ENCODE assay signal across 1 cellular context in the genomic region with DNA sequence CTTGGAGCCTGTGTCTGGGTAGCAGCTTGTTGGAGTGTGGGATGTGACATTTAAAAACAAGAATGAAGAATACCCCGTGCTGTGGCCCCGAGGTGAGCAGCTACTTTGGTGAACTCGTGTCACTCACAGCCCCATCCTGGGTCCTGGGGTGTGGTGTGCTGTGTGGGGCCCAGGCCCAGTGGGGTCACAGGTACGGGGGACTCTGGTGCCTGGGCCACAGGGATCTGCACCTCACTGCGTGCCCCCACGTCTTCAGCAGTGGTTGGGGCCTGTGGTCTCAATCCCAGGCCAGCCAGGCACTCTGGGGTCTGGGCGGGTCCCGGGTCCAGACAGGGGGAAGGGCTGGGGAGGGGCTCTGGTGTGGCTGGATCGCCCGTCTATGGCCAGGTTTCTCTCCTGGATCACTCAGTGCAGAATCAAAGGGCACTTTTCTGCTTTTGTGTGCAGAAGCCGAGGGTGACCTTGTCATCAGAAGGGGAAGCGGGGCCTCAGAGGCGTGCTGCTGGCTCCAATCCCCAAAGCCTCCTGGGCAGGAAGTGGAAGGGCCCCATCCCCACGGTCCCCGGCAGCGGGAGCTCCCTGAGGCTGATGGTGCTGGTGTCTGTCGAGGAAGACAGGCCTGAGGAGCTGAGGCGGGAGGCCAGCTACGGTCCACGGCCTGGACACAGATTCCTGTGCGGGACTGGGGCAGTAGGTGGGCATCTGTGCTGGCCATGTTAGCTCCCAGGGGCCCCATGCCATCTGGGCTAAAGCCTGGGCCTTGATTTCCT.
TF ChIP-seq lines count a peak whose summit lies in the region.

No MANE protein-coding gene starts in this region.

TF ChIP-seq in HepG2, 621 proteins besides CTCF, POLR2A, EP300 and RAD21 (continued from another document and continues in another):
- TF ChIP-seq, protein P1, sequence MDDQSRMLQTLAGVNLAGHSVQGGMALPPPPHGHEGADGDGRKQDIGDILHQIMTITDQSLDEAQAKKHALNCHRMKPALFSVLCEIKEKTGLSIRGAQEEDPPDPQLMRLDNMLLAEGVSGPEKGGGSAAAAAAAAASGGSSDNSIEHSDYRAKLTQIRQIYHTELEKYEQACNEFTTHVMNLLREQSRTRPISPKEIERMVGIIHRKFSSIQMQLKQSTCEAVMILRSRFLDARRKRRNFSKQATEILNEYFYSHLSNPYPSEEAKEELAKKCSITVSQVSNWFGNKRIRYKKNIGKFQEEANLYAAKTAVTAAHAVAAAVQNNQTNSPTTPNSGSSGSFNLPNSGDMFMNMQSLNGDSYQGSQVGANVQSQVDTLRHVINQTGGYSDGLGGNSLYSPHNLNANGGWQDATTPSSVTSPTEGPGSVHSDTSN (CRISPR knock-in tag; IDR thresholded peaks at IDR 0.05; ENCODE audit: borderline replicate concordance) = no peak
- TF ChIP-seq KLF16 (CRISPR knock-in tag; IDR thresholded peaks at IDR 0.05) (peak in 1 of 2 experiments; percentile 74; a peak in 2 of 4 replicates), ZNF317 (CRISPR knock-in tag; IDR thresholded peaks at IDR 0.05) (peak; percentile 90), TIGD3 (CRISPR knock-in tag; IDR thresholded peaks at IDR 0.05; ENCODE audit: borderline replicate concordance) (0 out of 2 replicates have a peak, but pooled peaks have one; percentile 49), GATA4 (IDR thresholded peaks at IDR 0.05; ENCODE audit: borderline replicate concordance, low read depth) (no peak), RCOR2 (CRISPR knock-in tag; IDR thresholded peaks at IDR 0.05) (peak; percentile 63), ZNF34 (CRISPR knock-in tag; IDR thresholded peaks at IDR 0.05; ENCODE audit: borderline replicate concordance) (no peak), TFDP2 (CRISPR knock-in tag; IDR thresholded peaks at IDR 0.05) (peak; percentile 82), DMAP1 (CRISPR knock-in tag; IDR thresholded peaks at IDR 0.05) (peak; percentile 69; the same call in 1 of the 2 replicates), KDM6A (CRISPR knock-in tag; IDR thresholded peaks at IDR 0.05; ENCODE audit: low read depth) (peak; percentile 86), ZNF792 (CRISPR knock-in tag; IDR thresholded peaks at IDR 0.05) (peak; percentile 94), RBFOX2 (IDR thresholded peaks at IDR 0.05; ENCODE audit: low read depth, low read length) (peak; percentile 64), TSC22D2 (CRISPR knock-in tag; IDR thresholded peaks at IDR 0.05; ENCODE audit: borderline replicate concordance) (peak; percentile 26; the same call in 1 of the 2 replicates), ZNF605 (CRISPR knock-in tag; IDR thresholded peaks at IDR 0.05) (peak; percentile 81; the same call in 1 of the 2 replicates), HIVEP1 (CRISPR knock-in tag; IDR thresholded peaks at IDR 0.05) (peak; percentile 86), ZNF629 (CRISPR knock-in tag; conservative IDR thresholded peaks at IDR 0.05) (peak; percentile 21; the same call in 1 of the 2 replicates), ELF4 (CRISPR knock-in tag; IDR thresholded peaks at IDR 0.05; ENCODE audit: borderline replicate concordance) (0 out of 2 replicates have a peak, but pooled peaks have one; percentile 32), REL (CRISPR knock-in tag; conservative IDR thresholded peaks at IDR 0.05) (no peak), ZNF850 (CRISPR knock-in tag; conservative IDR thresholded peaks at IDR 0.05) (no peak), ZXDC (CRISPR knock-in tag; IDR thresholded peaks at IDR 0.05) (peak; percentile 45; the same call in 1 of the 2 replicates), ZNF678 (CRISPR knock-in tag; IDR thresholded peaks at IDR 0.05) (no peak), KLF6 (CRISPR knock-in tag; IDR thresholded peaks at IDR 0.05) (peak; percentile 74; the same call in 1 of the 2 replicates), SMARCE1 (IDR thresholded peaks at IDR 0.05; ENCODE audit: borderline replicate concordance) (no peak), ZNF777 (CRISPR knock-in tag; IDR thresholded peaks at IDR 0.05) (peak; percentile 79), KDM4B (CRISPR knock-in tag; IDR thresholded peaks at IDR 0.05) (peak; percentile 53; the same call in 1 of the 2 replicates), HINFP (CRISPR knock-in tag; IDR thresholded peaks at IDR 0.05; ENCODE audit: low read depth) (peak; percentile 74), AGO1 (IDR thresholded peaks at IDR 0.05; ENCODE audit: low read depth, low read length, poor library complexity, severe bottlenecking) (no peak), ZNF10 (CRISPR knock-in tag; IDR thresholded peaks at IDR 0.05; ENCODE audit: borderline replicate concordance, low read depth) (no peak), ZNF563 (CRISPR knock-in tag; IDR thresholded peaks at IDR 0.05) (no peak), ZNF224 (CRISPR knock-in tag; IDR thresholded peaks at IDR 0.05) (peak; percentile 72; the same call in 1 of the 2 replicates), ATF2 (CRISPR knock-in tag; IDR thresholded peaks at IDR 0.05) (peak; percentile 76; the same call in 1 of the 2 replicates), MTA1 (CRISPR knock-in tag; IDR thresholded peaks at IDR 0.05; ENCODE audit: borderline replicate concordance) (peak; percentile 87; the same call in 1 of the 2 replicates), TBX2 (CRISPR knock-in tag; IDR thresholded peaks at IDR 0.05; ENCODE audit: borderline replicate concordance) (peak; percentile 88), ZNF230 (CRISPR knock-in tag; IDR thresholded peaks at IDR 0.05) (0 out of 2 replicates have a peak, but pooled peaks have one; percentile 81)
- TF ChIP-seq, protein P2, sequence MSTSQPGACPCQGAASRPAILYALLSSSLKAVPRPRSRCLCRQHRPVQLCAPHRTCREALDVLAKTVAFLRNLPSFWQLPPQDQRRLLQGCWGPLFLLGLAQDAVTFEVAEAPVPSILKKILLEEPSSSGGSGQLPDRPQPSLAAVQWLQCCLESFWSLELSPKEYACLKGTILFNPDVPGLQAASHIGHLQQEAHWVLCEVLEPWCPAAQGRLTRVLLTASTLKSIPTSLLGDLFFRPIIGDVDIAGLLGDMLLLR (CRISPR knock-in tag; IDR thresholded peaks at IDR 0.05) = peak; percentile 92
- TF ChIP-seq, protein P3, sequence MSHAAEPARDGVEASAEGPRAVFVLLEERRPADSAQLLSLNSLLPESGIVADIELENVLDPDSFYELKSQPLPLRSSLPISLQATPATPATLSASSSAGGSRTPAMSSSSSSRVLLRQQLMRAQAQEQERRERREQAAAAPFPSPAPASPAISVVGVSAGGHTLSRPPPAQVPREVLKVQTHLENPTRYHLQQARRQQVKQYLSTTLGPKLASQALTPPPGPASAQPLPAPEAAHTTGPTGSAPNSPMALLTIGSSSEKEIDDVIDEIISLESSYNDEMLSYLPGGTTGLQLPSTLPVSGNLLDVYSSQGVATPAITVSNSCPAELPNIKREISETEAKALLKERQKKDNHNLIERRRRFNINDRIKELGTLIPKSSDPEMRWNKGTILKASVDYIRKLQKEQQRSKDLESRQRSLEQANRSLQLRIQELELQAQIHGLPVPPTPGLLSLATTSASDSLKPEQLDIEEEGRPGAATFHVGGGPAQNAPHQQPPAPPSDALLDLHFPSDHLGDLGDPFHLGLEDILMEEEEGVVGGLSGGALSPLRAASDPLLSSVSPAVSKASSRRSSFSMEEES (CRISPR knock-in tag; IDR thresholded peaks at IDR 0.05) = peak; percentile 71
- TF ChIP-seq, protein P4, sequence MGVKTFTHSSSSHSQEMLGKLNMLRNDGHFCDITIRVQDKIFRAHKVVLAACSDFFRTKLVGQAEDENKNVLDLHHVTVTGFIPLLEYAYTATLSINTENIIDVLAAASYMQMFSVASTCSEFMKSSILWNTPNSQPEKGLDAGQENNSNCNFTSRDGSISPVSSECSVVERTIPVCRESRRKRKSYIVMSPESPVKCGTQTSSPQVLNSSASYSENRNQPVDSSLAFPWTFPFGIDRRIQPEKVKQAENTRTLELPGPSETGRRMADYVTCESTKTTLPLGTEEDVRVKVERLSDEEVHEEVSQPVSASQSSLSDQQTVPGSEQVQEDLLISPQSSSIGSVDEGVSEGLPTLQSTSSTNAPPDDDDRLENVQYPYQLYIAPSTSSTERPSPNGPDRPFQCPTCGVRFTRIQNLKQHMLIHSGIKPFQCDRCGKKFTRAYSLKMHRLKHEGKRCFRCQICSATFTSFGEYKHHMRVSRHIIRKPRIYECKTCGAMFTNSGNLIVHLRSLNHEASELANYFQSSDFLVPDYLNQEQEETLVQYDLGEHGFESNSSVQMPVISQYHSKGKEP (CRISPR knock-in tag; IDR thresholded peaks at IDR 0.05) = peak; percentile 69; the same call in 1 of the 2 replicates
- TF ChIP-seq, protein P5, sequence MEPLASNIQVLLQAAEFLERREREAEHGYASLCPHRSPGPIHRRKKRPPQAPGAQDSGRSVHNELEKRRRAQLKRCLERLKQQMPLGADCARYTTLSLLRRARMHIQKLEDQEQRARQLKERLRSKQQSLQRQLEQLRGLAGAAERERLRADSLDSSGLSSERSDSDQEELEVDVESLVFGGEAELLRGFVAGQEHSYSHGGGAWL (CRISPR knock-in tag; IDR thresholded peaks at IDR 0.05) = peak; percentile 83
- TF ChIP-seq, protein P6, sequence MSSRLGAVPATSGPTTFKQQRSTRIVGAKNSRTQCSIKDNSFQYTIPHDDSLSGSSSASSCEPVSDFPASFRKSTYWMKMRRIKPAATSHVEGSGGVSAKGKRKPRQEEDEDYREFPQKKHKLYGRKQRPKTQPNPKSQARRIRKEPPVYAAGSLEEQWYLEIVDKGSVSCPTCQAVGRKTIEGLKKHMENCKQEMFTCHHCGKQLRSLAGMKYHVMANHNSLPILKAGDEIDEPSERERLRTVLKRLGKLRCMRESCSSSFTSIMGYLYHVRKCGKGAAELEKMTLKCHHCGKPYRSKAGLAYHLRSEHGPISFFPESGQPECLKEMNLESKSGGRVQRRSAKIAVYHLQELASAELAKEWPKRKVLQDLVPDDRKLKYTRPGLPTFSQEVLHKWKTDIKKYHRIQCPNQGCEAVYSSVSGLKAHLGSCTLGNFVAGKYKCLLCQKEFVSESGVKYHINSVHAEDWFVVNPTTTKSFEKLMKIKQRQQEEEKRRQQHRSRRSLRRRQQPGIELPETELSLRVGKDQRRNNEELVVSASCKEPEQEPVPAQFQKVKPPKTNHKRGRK (CRISPR knock-in tag; IDR thresholded peaks at IDR 0.05) = no peak
